Comparison of ENCODE assay signal across 28 cellular contexts in genomic region chr12:90514325-90514724, GRCh38.
DNase-seq lines count a peak whose midpoint lies in the region; FAIRE-seq and TF ChIP-seq lines count a peak whose summit lies in the region.
"Had no signal": no experiment of that assay in that cellular context is flagged by ENCODE, and none has a peak within 500 bp of the region (broad histone marks: within the 10 kb centered on the region; RNA-seq: fewer than 3 reads in every experiment).

No MANE protein-coding gene starts in this region.

- H3K27ac Mint-ChIP-seq in nephron, result peak overlapping the region; percentile 12 to 42 (median 34)
- H3K27ac Mint-ChIP-seq: CD4-positive, alpha-beta T cell; dendritic cell treated with granulocyte-macrophage colony-stimulating factor and Interleukin-4, amounts not matched to agents 40 ng/mL and 50 ng/mL, for 4 days; stimulated activated naive B cell treated with anti-CD40 and anti-IgM and Interleukin-4, amounts not matched to agents 10 μg/mL and 1 μg/mL and 100 μg/mL, for 72 hours; T-cell had no signal

- no peaks in the 10 kb centered on the region for H4K20me1 ChIP-seq in endothelial cell of umbilical vein (replicated peaks; ENCODE audit: control insufficient read depth, extremely low read depth, insufficient read depth, low read length)

- no peak overlapping the region for H3K9ac ChIP-seq in endothelial cell of umbilical vein (replicated peaks; ENCODE audit: extremely low read depth, insufficient read depth, low read length)

- peak overlapping the region; percentile 63 for H3K4me2 ChIP-seq in endothelial cell of umbilical vein (ENCODE audit: insufficient read depth, low read length)

- H3K27me3 ChIP-seq in endothelial cell of umbilical vein (ENCODE audit: control insufficient read depth in 2 of 2, insufficient read depth in 2 of 2, low read length in 2 of 2) (no peaks in the 10 kb centered on the region), MG63 (no peaks in the 10 kb centered on the region)
- H3K27me3 ChIP-seq: neutrophil, testis, vagina had no signal

- H3K9me3 ChIP-seq in endothelial cell of umbilical vein (replicated peaks; ENCODE audit: control insufficient read depth, insufficient read depth, low read length) (no peaks in the 10 kb centered on the region), MG63 (no peaks in the 10 kb centered on the region)
- H3K9me3 ChIP-seq: lower lobe of right lung, neutrophil, testis, vagina had no signal

- intact Hi-C loops in endothelial cell of umbilical vein (cut with micrococcal nuclease), result loop anchor here (10.0 kb wide), 1 partner anchor 190 kb away; no protein-coding TSS in a partner anchor

- H3K4me1 Mint-ChIP-seq in nephron, result peaks cover 39% of the 10 kb centered on the region

- no peak for TF ChIP-seq POLR2A in endothelial cell of umbilical vein (IDR thresholded peaks at IDR 0.05; ENCODE audit: low read depth, low read length)

- no peaks in the 10 kb centered on the region for H3K9me1 ChIP-seq in endothelial cell of umbilical vein (replicated peaks; ENCODE audit: control insufficient read depth, extremely low read depth, insufficient read depth, low read length)

- no peaks in the 10 kb centered on the region for H3K27me3 Mint-ChIP-seq in nephron (ENCODE audit: low read depth)
- H3K27me3 Mint-ChIP-seq: CD4-positive, alpha-beta T cell; dendritic cell treated with granulocyte-macrophage colony-stimulating factor and Interleukin-4, amounts not matched to agents 40 ng/mL and 50 ng/mL, for 4 days; stimulated activated naive B cell treated with anti-CD40 and anti-IgM and Interleukin-4, amounts not matched to agents 10 μg/mL and 1 μg/mL and 100 μg/mL, for 72 hours; T-cell had no signal

- DNase-seq in DMS53 treated with DMSO at 0.1 percent for 48 hours (lab: John Stamatoyannopoulos, UW; ENCODE audit: unreplicated experiment), result peak; percentile 25
- peak; percentile 33 for DNase-seq in LHCN-M2 (ENCODE audit: low read depth)
- peak; percentile 75 for DNase-seq in endothelial cell of umbilical vein (ENCODE audit: low read depth, low spot score)
- DNase-seq in DMS 273 treated with DMSO at 0.1 percent for 48 hours (lab: John Stamatoyannopoulos, UW), result no peak
- DNase-seq in MG63, result no peak
- DNase-seq in activated gamma-delta T cell (lab: John Stamatoyannopoulos, UW), result no peak
- DNase-seq: activated CD4-positive, alpha-beta T cell treated with anti-CD3 and anti-CD28 coated beads for 1 hour; activated naive CD4-positive, alpha-beta T cell treated with Interleukin-2 at 50 U/mL for 16 hours; activated T-cell treated with anti-CD3 and anti-CD28 coated beads, Interleukin-2, amount 50 U/mL, for 4 hours; amniotic stem cell; CD4-positive, alpha-beta T cell; DMS79; lower lobe of right lung; NCI-H226; NCI-H774; Right ventricle myocardium superior; stimulated activated CD4-positive, alpha-beta T cell treated with anti-CD3 and anti-CD28 coated beads, Interleukin-2, amount 100 ng/mL, for 48 hours; stimulated activated naive B cell treated with anti-CD40 and anti-IgM and Interleukin-4, amounts not matched to agents 10 μg/mL and 1 μg/mL and 100 μg/mL, for 72 hours; T-cell; testis had no signal

- no peak overlapping the region for H2AFZ ChIP-seq in endothelial cell of umbilical vein (ENCODE audit: low read depth, low read length)

- H3K36me3 ChIP-seq in endothelial cell of umbilical vein (ENCODE audit: control insufficient read depth in 2 of 2, extremely low read depth in 1 of 2, insufficient read depth in 2 of 2, low read length in 2 of 2) (no peaks in the 10 kb centered on the region), MG63 (no peaks in the 10 kb centered on the region)
- H3K36me3 ChIP-seq: lower lobe of right lung, neutrophil, vagina had no signal

- H3K4me3 Mint-ChIP-seq in nephron, result no peak overlapping the region
- H3K4me3 Mint-ChIP-seq: activated T-cell treated with anti-CD3 and anti-CD28 coated beads, Interleukin-2, amount 50 U/mL, for 4 hours; CD4-positive, alpha-beta T cell; dendritic cell treated with granulocyte-macrophage colony-stimulating factor and Interleukin-4, amounts not matched to agents 40 ng/mL and 50 ng/mL, for 4 days; stimulated activated naive B cell treated with anti-CD40 and anti-IgM and Interleukin-4, amounts not matched to agents 10 μg/mL and 1 μg/mL and 100 μg/mL, for 72 hours; T-cell had no signal

- BruUV-seq in endothelial cell of umbilical vein (replicated peaks; lab: Mats Ljungman, UMichigan), result no TSS peak

- peaks cover 20% of the 10 kb centered on the region for H3K4me1 ChIP-seq in endothelial cell of umbilical vein (ENCODE audit: control insufficient read depth, extremely low read depth, insufficient read depth, low read length)
- H3K4me1 ChIP-seq: testis had no signal

- TF ChIP-seq CTCF in endothelial cell of umbilical vein (IDR thresholded peaks at IDR 0.05; ENCODE audit: extremely low read depth in 1 of 2, insufficient read depth in 1 of 2, low read depth in 1 of 2, low read length in 2 of 2), result no peak
- TF ChIP-seq CTCF in nephron (IDR thresholded peaks at IDR 0.05; ENCODE audit: unreplicated experiment in 3 of 3), result no peak

- POLR2A ChIA-PET in endothelial cell of umbilical vein (lab: Charles Lee), result no interaction called here

- H3K27ac ChIP-seq in endothelial cell of umbilical vein (ENCODE audit: insufficient read depth, low read depth, low read length), result peak overlapping the region; percentile 36
- H3K27ac ChIP-seq: epithelial cell of prostate, lower lobe of right lung, neutrophil, testis, vagina had no signal

- H3K4me3 ChIP-seq in endothelial cell of umbilical vein (replicated peaks in 1 of 3; ENCODE audit: insufficient read depth in 1 of 3, low read depth in 1 of 3, low read length in 3 of 3) (no peak overlapping the region), MG63 (no peak overlapping the region)
- H3K4me3 ChIP-seq: GM12878, lower lobe of right lung, testis, vagina had no signal

- no peaks in the 10 kb centered on the region for H3K79me2 ChIP-seq in endothelial cell of umbilical vein (ENCODE audit: control insufficient read depth, insufficient read depth, low read length)

- no peak for FAIRE-seq in endothelial cell of umbilical vein (lab: Jason Lieb, UNC)
- FAIRE-seq: bronchial epithelial cell, GM12878, keratinocyte had no signal

- CTCF ChIA-PET in endothelial cell of umbilical vein (lab: Charles Lee), result interaction anchor here (1.0 to 2.0 kb wide), 8 partner anchors 10 to 431 kb away, joined by 3 to 11 read pairs (median 4); no protein-coding TSS in a partner anchor

- H3K36me3 Mint-ChIP-seq in nephron (ENCODE audit: low read depth), result peaks cover 7% of the 10 kb centered on the region
- H3K36me3 Mint-ChIP-seq: stimulated activated naive B cell treated with anti-CD40 and anti-IgM and Interleukin-4, amounts not matched to agents 10 μg/mL and 1 μg/mL and 100 μg/mL, for 72 hours; T-cell had no signal

- dilution Hi-C loops in endothelial cell of umbilical vein (cut with MboI; ENCODE audit: extremely low pct_ligation_motif_present, low sequenced_read_pairs), result no loop called here

- peaks cover 11% of the 10 kb centered on the region for H3K9me3 Mint-ChIP-seq in nephron
- H3K9me3 Mint-ChIP-seq: activated T-cell treated with anti-CD3 and anti-CD28 coated beads, Interleukin-2, amount 50 U/mL, for 4 hours; CD4-positive, alpha-beta T cell; dendritic cell treated with granulocyte-macrophage colony-stimulating factor and Interleukin-4, amounts not matched to agents 40 ng/mL and 50 ng/mL, for 4 days; stimulated activated naive B cell treated with anti-CD40 and anti-IgM and Interleukin-4, amounts not matched to agents 10 μg/mL and 1 μg/mL and 100 μg/mL, for 72 hours; T-cell had no signal

TF ChIP-seq in endothelial cell of umbilical vein, 7 proteins besides CTCF, POLR2A, EP300 and RAD21:
- no peak for TF ChIP-seq MYC (IDR thresholded peaks at IDR 0.05; ENCODE audit: low read depth, low read length)
- no peak for TF ChIP-seq MAX (IDR thresholded peaks at IDR 0.05; ENCODE audit: insufficient read depth, insufficient read length)
- no peak for TF ChIP-seq JUN (IDR thresholded peaks at IDR 0.05; ENCODE audit: borderline replicate concordance, insufficient read depth, insufficient read length, low read depth)
- TF ChIP-seq EZH2 (IDR thresholded peaks at IDR 0.05; ENCODE audit: borderline replicate concordance, low read depth, low read length, severe bottlenecking), result no peak
- TF ChIP-seq GATA2 (IDR thresholded peaks at IDR 0.05; ENCODE audit: insufficient read depth, insufficient read length, low read depth, low read length), result no peak
- no peak for TF ChIP-seq POLR2AphosphoS5 (IDR thresholded peaks at IDR 0.05; ENCODE audit: insufficient read depth, low read depth, low read length)
- no peak for TF ChIP-seq FOS (IDR thresholded peaks at IDR 0.05; ENCODE audit: borderline replicate concordance, insufficient read depth, low read length)

Comparison
In these comparisons a context has a peak if more than half of its experiments do, and no peak if none do; other contexts are left out.
1. DNase-seq: peak in DMS53 treated with DMSO at 0.1 percent for 48 hours (single experiment), LHCN-M2 (single experiment) and endothelial cell of umbilical vein (single experiment); none in DMS 273 treated with DMSO at 0.1 percent for 48 hours (single experiment), MG63 (single experiment) and activated gamma-delta T cell (single experiment).